8 cellular contexts compared by ENCODE assay signal in genomic region chr17:1122681-1123396, GRCh38. TPM values are rescaled to one million over a fixed set of nuclear protein-coding genes. Genes with fewer than 3 reads are reported as not detected.
A peak's percentile ranks its signal among the peaks of the same experiment; 100 is the strongest.
DNase-seq lines count a peak whose midpoint lies in the region; ATAC-seq and TF ChIP-seq lines count a peak whose summit lies in the region.

No MANE protein-coding gene starts in this region.

- POLR2A ChIA-PET in OCI-LY7 (lab: Charles Lee): interaction anchor here (0.5 to 0.7 kb wide), 2 partner anchors 34 to 107 kb away, joined by 3 read pairs; no protein-coding TSS in a partner anchor

- peaks cover 0 to 5% (median 0%) of the 10 kb centered on the region in 7 donors for H3K9me3 Mint-ChIP-seq in CD14-positive monocyte
- H3K9me3 Mint-ChIP-seq in naive B cell: no peaks in the 10 kb centered on the region

- H3K36me3 Mint-ChIP-seq in CD14-positive monocyte: peaks cover 9 to 33% of the 10 kb centered on the region in 2 donors
- H3K36me3 Mint-ChIP-seq in naive B cell: no peaks in the 10 kb centered on the region

- peak; percentile 78 for DNase-seq in CD14-positive monocyte (ENCODE audit: low spot score)
- peak; percentile 59 to 92 for DNase-seq in HAP-1 (ENCODE audit: low spot score in 2 of 2)
- peak; percentile 75 for DNase-seq in OCI-LY7 (ENCODE audit: low spot score)
- peak; percentile 84 for DNase-seq in activated T-cell treated with anti-CD3 and anti-CD28 coated beads for 48 hours (ENCODE audit: low read depth)
- DNase-seq in erythroblast (lab: John Stamatoyannopoulos, UW): peak; percentile 52 to 72
- peak; percentile 68 for DNase-seq in naive B cell
- peak; percentile 64 to 69 for DNase-seq in stimulated activated CD8-positive, alpha-beta memory T cell treated with anti-CD3 and anti-CD28 coated beads, Interleukin-7, amount 100 ng/mL, for 4 hours (ENCODE audit: low read depth in 2 of 2)

- H3K36me3 ChIP-seq in HAP-1 (replicated peaks): no peaks in the 10 kb centered on the region
- peaks cover 32% of the 10 kb centered on the region for H3K36me3 ChIP-seq in OCI-LY7 (ENCODE audit: insufficient read depth, low read length)

- H3K4me3 Mint-ChIP-seq in CD14-positive monocyte (no peak overlapping the region), naive B cell (peak overlapping the region in 3 of 8 donors; percentile 22 to 55 (median 54))

- TF ChIP-seq POLR2A in erythroblast (IDR thresholded peaks at IDR 0.05; ENCODE audit: low read length): no peak

- peaks cover 9% of the 10 kb centered on the region for H3K4me1 Mint-ChIP-seq in CD14-positive monocyte
- H3K4me1 Mint-ChIP-seq in naive B cell: peaks cover 14 to 26% (median 21%) of the 10 kb centered on the region in 3 donors

- no peak overlapping the region for H3K4me3 ChIP-seq in HAP-1
- H3K4me3 ChIP-seq in OCI-LY7 (ENCODE audit: low read depth, low read length, poor library complexity, severe bottlenecking): peak overlapping the region; percentile 8

- H3K27ac Mint-ChIP-seq in CD14-positive monocyte (peak overlapping the region in 1 of 7 donors; percentile 65), naive B cell (peak overlapping the region in 2 of 6 donors; percentile 9 to 24)

- ATAC-seq in naive B cell (ENCODE audit: low read depth in 2 of 2) (peak; percentile 77 to 88), GM21423 (IDR thresholded peaks at IDR 0.05; ENCODE audit: unreplicated experiment) (no peak)

- peak overlapping the region; percentile 34 for H3K27ac ChIP-seq in OCI-LY7 (ENCODE audit: low read depth, low read length, poor library complexity, severe bottlenecking)

- H4K20me1 ChIP-seq in OCI-LY7 (ENCODE audit: insufficient read depth, low read length): peaks cover 9% of the 10 kb centered on the region

- intact Hi-C loops in CD14-positive monocyte (cut with micrococcal nuclease): loop anchor here (5.0 to 10.0 kb wide), 4 partner anchors 64 to 212 kb away; no protein-coding TSS in a partner anchor
- intact Hi-C loops in OCI-LY7 (cut with micrococcal nuclease; ENCODE audit: unreplicated experiment): loop anchor here (1.0 to 5.0 kb wide), 6 partner anchors 44 to 209 kb away; no protein-coding TSS in a partner anchor

- H3K4me2 ChIP-seq in OCI-LY7 (ENCODE audit: low read length): peak overlapping the region; percentile 41

- peak; percentile 91 for TF ChIP-seq CTCF in CD14-positive monocyte (IDR thresholded peaks at IDR 0.05)
- TF ChIP-seq CTCF in OCI-LY7 (conservative IDR thresholded peaks at IDR 0.05; ENCODE audit: low read length): peak; percentile 93

- H3K79me2 ChIP-seq in OCI-LY7 (ENCODE audit: insufficient read depth, low read depth, low read length): peaks cover 10% of the 10 kb centered on the region

- H3K27me3 Mint-ChIP-seq in CD14-positive monocyte (ENCODE audit: low read depth in 3 of 3): peaks cover 0 to 3% (median 3%) of the 10 kb centered on the region in 3 donors
- H3K27me3 Mint-ChIP-seq in naive B cell: no peaks in the 10 kb centered on the region

- no peaks in the 10 kb centered on the region for H3K27me3 ChIP-seq in HAP-1 (ENCODE audit: low read depth)

- in situ Hi-C loops in HAP-1 (cut with MboI; ENCODE audit: low sequenced_read_pairs): no loop called here

- H3K9me2 ChIP-seq in OCI-LY7 (ENCODE audit: insufficient read depth, low read length): no peaks in the 10 kb centered on the region

- CTCF ChIA-PET in OCI-LY7 (lab: Charles Lee; ENCODE audit: unreplicated experiment): interaction anchor here (0.6 to 1.0 kb wide), 4 partner anchors 59 to 210 kb away, joined by 3 read pairs; no protein-coding TSS in a partner anchor

- H3K9me3 ChIP-seq in HAP-1 (no peaks in the 10 kb centered on the region), OCI-LY7 (ENCODE audit: low read length) (no peaks in the 10 kb centered on the region)

- no TSS peak for BruUV-seq in OCI-LY7 (replicated peaks; lab: Mats Ljungman, UMichigan)

- H3K4me1 ChIP-seq in HAP-1 (peaks cover 6% of the 10 kb centered on the region), OCI-LY7 (ENCODE audit: insufficient read depth, low read length, poor library complexity, severe bottlenecking) (peaks cover 24% of the 10 kb centered on the region)

- no peak overlapping the region for H2AFZ ChIP-seq in OCI-LY7 (ENCODE audit: low read length)

RNA-seq across cellular contexts. Expression of gene ABR, which starts 56.9 kb away (rescaled TPM):
- 10 to 100 TPM; 19.8 to 26.0 TPM for polyA plus RNA-seq in CD14-positive monocyte
- total RNA-seq in OCI-LY7 (2014; rRNA removed; shearing (Covaris generic)): 153 and 164 TPM in 2 replicates
- total RNA-seq in OCI-LY7 (2022): 181 and 199 TPM in 2 replicates
- 10 to 100 TPM in 5 of 6 donors, 1 to 10 TPM in 1; 4.3 to 47.2 (median 28.1) TPM for polyA plus RNA-seq in naive B cell (ENCODE audit: low read depth in 6 of 6)
